38 cellular contexts compared by ENCODE assay signal in genomic region chr2:64469261-64469660, GRCh38.
"Had no signal": no experiment of that assay in that cellular context is flagged by ENCODE, and none has a peak within 500 bp of the region (broad histone marks: within the 10 kb centered on the region; RNA-seq: fewer than 3 reads in every experiment).

No MANE protein-coding gene starts in this region.

- H3K4me3 Mint-ChIP-seq: activated naive CD4-positive, alpha-beta T cell treated with anti-CD3 and anti-CD28 coated beads for 36 hours; activated naive CD4-positive, alpha-beta T cell treated with anti-CD3 and anti-CD28 coated beads, Interleukin-2, amount 10 ng/mL, durations not matched to agents 7 days and 5 days; activated naive CD4-positive, alpha-beta T cell treated with anti-CD3 and anti-CD28 coated beads, Interleukin-2, amount 50 U/mL, for 24 hours; activated naive CD8-positive, alpha-beta T cell; activated naive CD8-positive, alpha-beta T cell treated with anti-CD3 and anti-CD28 coated beads for 36 hours; activated naive CD8-positive, alpha-beta T cell treated with anti-CD3 and anti-CD28 coated beads, Interleukin-2, amount 10 ng/mL, durations not matched to agents 7 days and 5 days; activated naive CD8-positive, alpha-beta T cell treated with anti-CD3 and anti-CD28 coated beads, Interleukin-2, amount 50 U/mL, for 24 hours; activated T-cell treated with anti-CD3 and anti-CD28 coated beads, Interleukin-2, amount 50 U/mL, for 24 hours; activated T-cell treated with anti-CD3 and anti-CD28 coated beads, Interleukin-2, amount 50 U/mL, for 4 hours; activated T-cell treated with anti-CD3 and anti-CD28 coated beads, Interleukin-2, amount 50 U/mL, for 72 hours; activated T-helper 1 cell treated with anti-CD3 and anti-CD28 coated beads, Interleukin-12 subunit alpha, Interleukin-12 subunit beta, Interleukin-2, Interleukin-4 antibody, amounts not matched to agents 30 ng/mL and 10 ng/mL and 1 ng/mL, durations not matched to agents 14 hours and 24 hours and 36 hours; activated T-helper 17 cell treated with anti-CD3 and anti-CD28 coated beads, Interleukin-2, amount 50 U/mL, for 72 hours; brain; central memory CD8-positive, alpha-beta T cell had no signal

- H3K36me3 Mint-ChIP-seq: activated naive CD4-positive, alpha-beta T cell treated with anti-CD3 and anti-CD28 coated beads, Interleukin-2, amount 10 ng/mL, durations not matched to agents 7 days and 5 days; activated naive CD4-positive, alpha-beta T cell treated with anti-CD3 and anti-CD28 coated beads, Interleukin-2, amount 50 U/mL, for 24 hours; activated naive CD4-positive, alpha-beta T cell treated with anti-CD3 and anti-CD28 coated beads, Interleukin-2, amount 50 U/mL, for 72 hours; activated naive CD8-positive, alpha-beta T cell; activated naive CD8-positive, alpha-beta T cell treated with anti-CD3 and anti-CD28 coated beads for 36 hours; activated naive CD8-positive, alpha-beta T cell treated with anti-CD3 and anti-CD28 coated beads, Interleukin-2, amount 10 ng/mL, durations not matched to agents 7 days and 5 days; brain had no signal

- H3K9me3 ChIP-seq: adrenal gland, ascending aorta, body of pancreas, breast epithelium had no signal

- H3K4me3 ChIP-seq: adrenal gland, ascending aorta, body of pancreas, breast epithelium, cardiac muscle cell had no signal

- H3K27ac Mint-ChIP-seq: activated naive CD4-positive, alpha-beta T cell treated with anti-CD3 and anti-CD28 coated beads for 36 hours; activated naive CD4-positive, alpha-beta T cell treated with anti-CD3 and anti-CD28 coated beads, Interleukin-2, amount 10 ng/mL, durations not matched to agents 7 days and 5 days; activated naive CD4-positive, alpha-beta T cell treated with anti-CD3 and anti-CD28 coated beads, Interleukin-2, amount 50 U/mL, for 24 hours; activated naive CD4-positive, alpha-beta T cell treated with anti-CD3 and anti-CD28 coated beads, Interleukin-2, amount 50 U/mL, for 72 hours; activated naive CD8-positive, alpha-beta T cell; activated naive CD8-positive, alpha-beta T cell treated with anti-CD3 and anti-CD28 coated beads for 36 hours; activated naive CD8-positive, alpha-beta T cell treated with anti-CD3 and anti-CD28 coated beads, Interleukin-2, amount 10 ng/mL, durations not matched to agents 7 days and 5 days; activated naive CD8-positive, alpha-beta T cell treated with anti-CD3 and anti-CD28 coated beads, Interleukin-2, amount 50 U/mL, for 24 hours; activated T-cell treated with anti-CD3 and anti-CD28 coated beads, Interleukin-2, amount 50 U/mL, for 24 hours; activated T-cell treated with anti-CD3 and anti-CD28 coated beads, Interleukin-2, amount 50 U/mL, for 72 hours; activated T-helper 1 cell treated with anti-CD3 and anti-CD28 coated beads, Interleukin-12 subunit alpha, Interleukin-12 subunit beta, Interleukin-2, Interleukin-4 antibody, amounts not matched to agents 30 ng/mL and 10 ng/mL and 1 ng/mL, durations not matched to agents 14 hours and 24 hours and 36 hours; activated T-helper 17 cell treated with anti-CD3 and anti-CD28 coated beads, Interleukin-2, amount 50 U/mL, for 72 hours; activated T-helper 2 cell treated with anti-CD3 and anti-CD28 coated beads, Interferon-gamma antibody, Interleukin-2, Interleukin-4, amounts not matched to agents 10 μg/mL and 5 μg/mL and 100 μg/mL, durations not matched to agents 14 hours and 24 hours and 36 hours had no signal

- H3K27me3 Mint-ChIP-seq: activated naive CD4-positive, alpha-beta T cell treated with anti-CD3 and anti-CD28 coated beads, Interleukin-2, amount 50 U/mL, for 24 hours; activated naive CD8-positive, alpha-beta T cell; activated naive CD8-positive, alpha-beta T cell treated with anti-CD3 and anti-CD28 coated beads, Interleukin-2, amount 50 U/mL, for 24 hours; activated T-helper 17 cell treated with anti-CD3 and anti-CD28 coated beads, Interleukin-2, amount 50 U/mL, for 72 hours; central memory CD8-positive, alpha-beta T cell had no signal

- ATAC-seq: activated naive CD4-positive, alpha-beta T cell treated with anti-CD3 and anti-CD28 coated beads, Interleukin-2, amount 50 U/mL, for 72 hours; activated naive CD8-positive, alpha-beta T cell treated with anti-CD3 and anti-CD28 coated beads, Interleukin-2, amount 50 U/mL, for 24 hours; activated T-cell treated with anti-CD3 and anti-CD28 coated beads, Interleukin-2, amount 50 U/mL, for 4 hours; activated T-cell treated with anti-CD3 and anti-CD28 coated beads, Interleukin-2, amount 50 U/mL, for 72 hours; activated T-helper 17 cell treated with anti-CD3 and anti-CD28 coated beads, Interleukin-2, amount 50 U/mL, for 72 hours; body of pancreas had no signal

- H3K4me1 ChIP-seq: adrenal gland, ascending aorta, body of pancreas, breast epithelium had no signal

- H3K27ac ChIP-seq: adrenal gland, ascending aorta, body of pancreas, brain microvascular endothelial cell, breast epithelium, cardiac muscle cell had no signal

- H3K36me3 ChIP-seq: adrenal gland, ascending aorta, brain microvascular endothelial cell, breast epithelium, cardiac muscle cell had no signal

- H3K4me1 Mint-ChIP-seq: activated T-helper 17 cell treated with anti-CD3 and anti-CD28 coated beads, Interleukin-2, amount 50 U/mL, for 72 hours; central memory CD8-positive, alpha-beta T cell had no signal

- H3K27me3 ChIP-seq: adrenal gland, ascending aorta, body of pancreas, brain microvascular endothelial cell, breast epithelium had no signal

- H3K9me3 Mint-ChIP-seq: activated naive CD4-positive, alpha-beta T cell treated with anti-CD3 and anti-CD28 coated beads for 36 hours; activated naive CD4-positive, alpha-beta T cell treated with anti-CD3 and anti-CD28 coated beads, Interleukin-2, amount 10 ng/mL, durations not matched to agents 7 days and 5 days; activated naive CD4-positive, alpha-beta T cell treated with anti-CD3 and anti-CD28 coated beads, Interleukin-2, amount 50 U/mL, for 24 hours; activated naive CD4-positive, alpha-beta T cell treated with anti-CD3 and anti-CD28 coated beads, Interleukin-2, amount 50 U/mL, for 72 hours; activated naive CD8-positive, alpha-beta T cell treated with anti-CD3 and anti-CD28 coated beads for 36 hours; activated naive CD8-positive, alpha-beta T cell treated with anti-CD3 and anti-CD28 coated beads, Interleukin-2, amount 10 ng/mL, durations not matched to agents 7 days and 5 days; activated naive CD8-positive, alpha-beta T cell treated with anti-CD3 and anti-CD28 coated beads, Interleukin-2, amount 50 U/mL, for 24 hours; activated T-cell treated with anti-CD3 and anti-CD28 coated beads, Interleukin-2, amount 50 U/mL, for 24 hours; activated T-cell treated with anti-CD3 and anti-CD28 coated beads, Interleukin-2, amount 50 U/mL, for 4 hours; activated T-cell treated with anti-CD3 and anti-CD28 coated beads, Interleukin-2, amount 50 U/mL, for 72 hours; activated T-helper 1 cell treated with anti-CD3 and anti-CD28 coated beads, Interleukin-12 subunit alpha, Interleukin-12 subunit beta, Interleukin-2, Interleukin-4 antibody, amounts not matched to agents 30 ng/mL and 10 ng/mL and 1 ng/mL, durations not matched to agents 14 hours and 24 hours and 36 hours; activated T-helper 17 cell treated with anti-CD3 and anti-CD28 coated beads, Interleukin-2, amount 50 U/mL, for 72 hours; activated T-helper 2 cell treated with anti-CD3 and anti-CD28 coated beads, Interferon-gamma antibody, Interleukin-2, Interleukin-4, amounts not matched to agents 10 μg/mL and 5 μg/mL and 100 μg/mL, durations not matched to agents 14 hours and 24 hours and 36 hours; brain; central memory CD8-positive, alpha-beta T cell had no signal

- DNase-seq: activated effector memory CD4-positive, alpha-beta T cell treated with anti-CD3 and anti-CD28 coated beads, Interleukin-2, amount 50 U/mL, for 16 hours; activated effector memory CD4-positive, alpha-beta T cell treated with Interleukin-2 at 50 U/mL for 16 hours; activated gamma-delta T cell; activated gamma-delta T cell treated with Interleukin-2 at 50 U/mL for 16 hours; activated naive CD4-positive, alpha-beta T cell; activated naive CD4-positive, alpha-beta T cell treated with anti-CD3 and anti-CD28 coated beads for 36 hours; activated naive CD4-positive, alpha-beta T cell treated with anti-CD3 and anti-CD28 coated beads, Interleukin-2, amount 10 ng/mL, durations not matched to agents 7 days and 5 days; activated naive CD4-positive, alpha-beta T cell treated with anti-CD3 and anti-CD28 coated beads, Interleukin-2, amount 50 U/mL, for 16 hours; activated naive CD4-positive, alpha-beta T cell treated with Interleukin-2 at 50 U/mL for 16 hours; activated naive CD8-positive, alpha-beta T cell treated with anti-CD3 and anti-CD28 coated beads for 36 hours; activated naive CD8-positive, alpha-beta T cell treated with anti-CD3 and anti-CD28 coated beads, Interleukin-2, amount 10 ng/mL, durations not matched to agents 7 days and 5 days; activated naive CD8-positive, alpha-beta T cell treated with anti-CD3 and anti-CD28 coated beads, Interleukin-2, amount 50 U/mL, for 24 hours; activated T-cell treated with anti-CD3 and anti-CD28 coated beads, Interleukin-2, amount 50 U/mL, for 1 hour; activated T-cell treated with anti-CD3 and anti-CD28 coated beads, Interleukin-2, amount 50 U/mL, for 24 hours; activated T-cell treated with anti-CD3 and anti-CD28 coated beads, Interleukin-2, amount 50 U/mL, for 4 hours; activated T-cell treated with anti-CD3 and anti-CD28 coated beads, Interleukin-2, amount 50 U/mL, for 48 hours; activated T-cell treated with anti-CD3 and anti-CD28 coated beads, Interleukin-2, amount 50 U/mL, for 72 hours; adrenal gland; amniotic stem cell; amygdala; anterior cingulate cortex; aorta; body of pancreas; brain microvascular endothelial cell; caudate nucleus; central memory CD4-positive, alpha-beta T cell; cerebellar nuclear complex had no signal
